ENCODE assay signal across 10 cellular contexts in the genomic region with DNA sequence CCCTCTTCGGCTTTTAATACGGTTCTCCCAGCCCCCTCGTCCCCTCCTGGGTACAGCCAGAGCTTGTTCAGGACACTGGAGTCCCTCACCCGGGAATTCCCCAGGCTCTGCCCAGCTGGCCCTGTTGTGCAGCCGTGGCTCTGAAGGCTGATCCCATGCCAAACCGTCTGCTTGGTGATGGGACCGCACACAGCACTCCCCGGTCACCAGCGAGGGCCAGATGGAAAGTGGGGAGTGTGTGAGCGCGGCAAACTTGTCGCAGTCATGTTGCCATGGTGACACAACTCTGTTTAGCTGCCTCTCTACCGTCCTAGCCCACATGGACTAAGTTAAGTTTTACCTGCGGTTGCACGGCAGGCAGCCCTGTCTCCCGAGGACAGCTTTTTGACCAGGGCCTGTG.
DNase-seq lines count a peak whose midpoint lies in the region; ATAC-seq and TF ChIP-seq lines count a peak whose summit lies in the region.
"Had no signal": no experiment of that assay in that cellular context is flagged by ENCODE, and none has a peak within 500 bp of the region (broad histone marks: within the 10 kb centered on the region; RNA-seq: fewer than 3 reads in every experiment).

No MANE protein-coding gene starts in this region.

- peak; percentile 40 for ATAC-seq in left colon

- TF ChIP-seq CTCF in brain microvascular endothelial cell (IDR thresholded peaks at IDR 0.05; ENCODE audit: low read depth, low read length, missing control alignments) (no peak), type B pancreatic cell (conservative IDR thresholded peaks at IDR 0.05) (no peak), MM.1S (IDR thresholded peaks at IDR 0.05; ENCODE audit: low read length) (no peak)

- no peaks in the 10 kb centered on the region for H3K9me2 ChIP-seq in MM.1S (replicated peaks; ENCODE audit: insufficient read depth, low read length)

- no peak overlapping the region for H2AFZ ChIP-seq in MM.1S (ENCODE audit: low read length)

- H3K9me3 Mint-ChIP-seq in type B pancreatic cell, result no peaks in the 10 kb centered on the region
- H3K9me3 Mint-ChIP-seq: central memory CD8-positive, alpha-beta T cell had no signal

- no peaks in the 10 kb centered on the region for H3F3A ChIP-seq in MM.1S (ENCODE audit: insufficient read depth, low read length)

- intact Hi-C loops in left colon (cut with DNase I, micrococcal nuclease), result no loop called here

- H3K4me1 ChIP-seq in MM.1S (ENCODE audit: low read length), result no peaks in the 10 kb centered on the region

- no peak overlapping the region for H3K4me2 ChIP-seq in MM.1S (ENCODE audit: low read depth, low read length)

- peak overlapping the region; percentile 70 for H3K27ac Mint-ChIP-seq in type B pancreatic cell

- no peak overlapping the region for H3K4me3 Mint-ChIP-seq in type B pancreatic cell
- H3K4me3 Mint-ChIP-seq: central memory CD8-positive, alpha-beta T cell had no signal

- H3K9ac ChIP-seq in MM.1S (ENCODE audit: low read length), result no peak overlapping the region

- H3K4me3 ChIP-seq in brain microvascular endothelial cell (ENCODE audit: low read depth, low read length) (no peak overlapping the region), MM.1S (ENCODE audit: low read length) (no peak overlapping the region)

- peaks cover 7% of the 10 kb centered on the region for H3K36me3 Mint-ChIP-seq in type B pancreatic cell

- H3K27me3 ChIP-seq in brain microvascular endothelial cell (replicated peaks), result no peaks in the 10 kb centered on the region
- peaks cover 67% of the 10 kb centered on the region for H3K27me3 ChIP-seq in MM.1S (replicated peaks; ENCODE audit: insufficient read depth, low read length)
- H3K27me3 ChIP-seq: neutrophil had no signal

- H3K4me1 Mint-ChIP-seq in type B pancreatic cell (ENCODE audit: unreplicated experiment), result peaks cover 12% of the 10 kb centered on the region

- in situ Hi-C loops in brain microvascular endothelial cell (cut with HindIII; ENCODE audit: low pct_ligation_motif_present, low sequenced_read_pairs), result no loop called here

- DNase-seq in NCI-H82 (lab: John Stamatoyannopoulos, UW), result peak; percentile 79
- DNase-seq in NCI-H82 treated with DMSO at 0.1 percent for 48 hours (lab: John Stamatoyannopoulos, UW; ENCODE audit: unreplicated experiment), result no peak
- DNase-seq in brain microvascular endothelial cell, result peak; percentile 6
- peak in 1 of 2 donors; percentile 49 for DNase-seq in left colon
- DNase-seq in type B pancreatic cell (ENCODE audit: extremely low spot score, unreplicated experiment), result no peak
- DNase-seq in activated CD4-positive, alpha-beta T cell treated with anti-CD3 and anti-CD28 coated beads, Interleukin-2, amount 50 U/mL, for 4 hours, result no peak
- no peak for DNase-seq in NOMO-1 treated with DMSO at 0.1 percent for 48 hours (lab: John Stamatoyannopoulos, UW; ENCODE audit: unreplicated experiment)
- DNase-seq in MM.1S, result no peak

- H3K27ac ChIP-seq in brain microvascular endothelial cell, result no peak overlapping the region
- no peak overlapping the region for H3K27ac ChIP-seq in MM.1S (ENCODE audit: low read length)

- H3K36me3 ChIP-seq in brain microvascular endothelial cell (replicated peaks) (no peaks in the 10 kb centered on the region), MM.1S (replicated peaks; ENCODE audit: insufficient read depth, low read length) (no peaks in the 10 kb centered on the region)

- no peaks in the 10 kb centered on the region for H3K9me3 ChIP-seq in MM.1S (replicated peaks; ENCODE audit: insufficient read depth, low read length)
- H3K9me3 ChIP-seq: neutrophil had no signal

- H3K27me3 Mint-ChIP-seq in type B pancreatic cell, result no peaks in the 10 kb centered on the region
- H3K27me3 Mint-ChIP-seq: central memory CD8-positive, alpha-beta T cell had no signal

- H3K79me2 ChIP-seq in MM.1S (ENCODE audit: low read length), result no peaks in the 10 kb centered on the region

- no peaks in the 10 kb centered on the region for H4K20me1 ChIP-seq in MM.1S (ENCODE audit: insufficient read depth, low read length)

Comparison
In these comparisons a context has a peak if more than half of its experiments do, and no peak if none do; other contexts are left out.
1. DNase-seq: peak in NCI-H82 (single experiment) and brain microvascular endothelial cell (single experiment); none in NCI-H82 treated with DMSO at 0.1 percent for 48 hours (single experiment), type B pancreatic cell (single experiment), activated CD4-positive, alpha-beta T cell treated with anti-CD3 and anti-CD28 coated beads, Interleukin-2, amount 50 U/mL, for 4 hours (0 of 2), NOMO-1 treated with DMSO at 0.1 percent for 48 hours (single experiment) and MM.1S (single experiment).